In the genomic region with DNA sequence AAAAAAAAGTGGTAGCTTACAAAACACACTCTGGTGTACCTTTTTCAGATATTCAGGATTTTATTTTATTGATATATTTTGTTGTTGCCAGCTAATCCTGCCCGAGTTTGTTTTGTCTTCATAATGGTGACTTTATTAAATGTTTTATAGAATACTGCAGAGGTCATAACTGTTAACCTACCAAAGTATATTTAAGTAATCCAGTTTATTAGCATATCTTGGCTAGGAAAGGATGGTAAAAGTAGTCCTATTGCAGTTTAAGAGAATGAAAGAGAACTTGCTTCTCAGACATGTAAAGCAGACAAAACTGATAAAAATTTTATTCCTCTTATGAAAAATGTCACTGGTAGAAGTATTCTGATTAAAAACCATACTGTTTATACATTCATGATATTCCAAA, we compare ENCODE assay signal across 33 cellular contexts. TPM values are rescaled to one million over a fixed set of nuclear protein-coding genes. Genes with fewer than 3 reads are reported as not detected.
DNase-seq lines count a peak whose midpoint lies in the region; ATAC-seq and TF ChIP-seq lines count a peak whose summit lies in the region.
"Had no signal": no experiment of that assay in that cellular context is flagged by ENCODE, and none has a peak within 500 bp of the region (broad histone marks: within the 10 kb centered on the region; RNA-seq: fewer than 3 reads in every experiment).

No MANE protein-coding gene starts in this region.

- H3K27me3 ChIP-seq in PC-3 (ENCODE audit: low read length) (no peaks in the 10 kb centered on the region), suprapubic skin (no peaks in the 10 kb centered on the region)
- H3K27me3 ChIP-seq: BE2C; BLaER1; BLaER1 treated with 17β-estradiol and CSF1 and Interleukin-3, amounts not matched to agents 10 nM and 100 nM had no signal

- no peak for TF ChIP-seq EP300 in suprapubic skin (IDR thresholded peaks at IDR 0.05)

- no peak overlapping the region for H2AFZ ChIP-seq in PC-3 (ENCODE audit: low read length)

- no peaks in the 10 kb centered on the region for H3F3A ChIP-seq in PC-3 (ENCODE audit: low read length, unreplicated experiment)

- TF ChIP-seq CTCF in LNCaP clone FGC (IDR thresholded peaks at IDR 0.05; ENCODE audit: control insufficient read depth, extremely low read depth, insufficient read depth) (no peak), PC-3 (conservative IDR thresholded peaks at IDR 0.05; ENCODE audit: low read depth, low read length) (no peak), VCaP (conservative IDR thresholded peaks at IDR 0.05) (no peak), suprapubic skin (IDR thresholded peaks at IDR 0.05) (no peak)

- DNase-seq in LNCaP clone FGC (ENCODE audit: low read depth) (peak; percentile 89), PC-3 (no peak), NCI-H2196 (lab: John Stamatoyannopoulos, UW; ENCODE audit: unreplicated experiment) (no peak), suprapubic skin (ENCODE audit: low spot score in 2 of 2) (no peak), T-helper 9 cell (no peak)
- DNase-seq: 8988T; ACHN; AML-193; BE2C; C1 segment of cervical spinal cord; Caco-2; Calu3; CD4-positive, alpha-beta memory T cell; CD4-positive, alpha-beta T cell; CD4-positive, CD25-positive, alpha-beta regulatory T cell; CD8-positive, alpha-beta memory T cell; CD8-positive, alpha-beta T cell; COR-L47; DMS 273 treated with DMSO at 0.1 percent for 48 hours; DMS153; DMS53; DMS79; DMS79 treated with DMSO at 0.1 percent for 48 hours; DND-41; EL had no signal

- H3K4me1 ChIP-seq in PC-3 (ENCODE audit: insufficient read depth, low read length) (no peaks in the 10 kb centered on the region), suprapubic skin (no peaks in the 10 kb centered on the region)
- H3K4me1 ChIP-seq: A549; BE2C; BLaER1; BLaER1 treated with 17β-estradiol and CSF1 and Interleukin-3, amounts not matched to agents 10 nM and 100 nM; Caco-2 had no signal

- no peak for TF ChIP-seq POLR2A in suprapubic skin (IDR thresholded peaks at IDR 0.05)

- H3K4me3 ChIP-seq in LNCaP clone FGC (ENCODE audit: low read depth, low read length) = no peak overlapping the region
- no peak overlapping the region for H3K4me3 ChIP-seq in PC-3 (ENCODE audit: low read length)
- no peak overlapping the region for H3K4me3 ChIP-seq in suprapubic skin
- H3K4me3 ChIP-seq: A549; BLaER1; BLaER1 treated with 17β-estradiol and CSF1 and Interleukin-3, amounts not matched to agents 10 nM and 100 nM had no signal

- H3K79me2 ChIP-seq in PC-3 (ENCODE audit: low read length) = no peaks in the 10 kb centered on the region

- H3K9ac ChIP-seq in PC-3 (ENCODE audit: low read length) = no peak overlapping the region
- H3K9ac ChIP-seq: BLaER1; BLaER1 treated with 17β-estradiol and CSF1 and Interleukin-3, amounts not matched to agents 10 nM and 100 nM had no signal

- H3K36me3 ChIP-seq in PC-3 (ENCODE audit: low read depth, low read length) = no peaks in the 10 kb centered on the region
- H3K36me3 ChIP-seq in suprapubic skin = no peaks in the 10 kb centered on the region
- H3K36me3 ChIP-seq: BE2C; BLaER1; BLaER1 treated with 17β-estradiol and CSF1 and Interleukin-3, amounts not matched to agents 10 nM and 100 nM had no signal

- no peaks in the 10 kb centered on the region for H4K20me1 ChIP-seq in PC-3 (ENCODE audit: low read length)
- H4K20me1 ChIP-seq: BLaER1; BLaER1 treated with 17β-estradiol and CSF1 and Interleukin-3, amounts not matched to agents 10 nM and 100 nM had no signal

- POLR2A ChIA-PET in PC-3 (lab: Charles Lee; ENCODE audit: unreplicated experiment) = interaction anchor here (0.6 kb wide), 1 partner anchor 113 kb away, joined by 3 read pairs; no protein-coding TSS in a partner anchor

- WGBS in suprapubic skin = 87% methylated on average over 1 of the region's 1 CpG

- no peaks in the 10 kb centered on the region for H3K9me2 ChIP-seq in PC-3 (replicated peaks; ENCODE audit: low read length)

- no TSS peak for BruUV-seq in PC-3 (replicated peaks; lab: Mats Ljungman, UMichigan)

- intact Hi-C loops in PC-3 (cut with micrococcal nuclease) = loop anchor here (1.0 kb wide), 1 partner anchor 21 kb away; no protein-coding TSS in a partner anchor

- H3K9me3 ChIP-seq in PC-3 (ENCODE audit: low read length) (no peaks in the 10 kb centered on the region), suprapubic skin (peaks cover 5% of the 10 kb centered on the region)
- H3K9me3 ChIP-seq: BE2C, BLaER1, Caco-2 had no signal

- CTCF ChIA-PET in PC-3 (lab: Charles Lee) = no interaction called here

- peak; percentile 77 for ATAC-seq in PC-3
- ATAC-seq: A549; CD8-positive, alpha-beta T cell had no signal

- H3K27ac ChIP-seq in PC-3 (ENCODE audit: low read length) (no peak overlapping the region), VCaP (peak overlapping the region; percentile 23; the same call in 1 of the 2 replicates), suprapubic skin (no peak overlapping the region)
- H3K27ac ChIP-seq: 22Rv1; A549; BLaER1; BLaER1 treated with 17β-estradiol and CSF1 and Interleukin-3, amounts not matched to agents 10 nM and 100 nM; C4-2B had no signal

- no peak overlapping the region for H3K4me2 ChIP-seq in PC-3 (ENCODE audit: low read length)
- H3K4me2 ChIP-seq: A549; BLaER1; BLaER1 treated with 17β-estradiol and CSF1 and Interleukin-3, amounts not matched to agents 10 nM and 100 nM had no signal

RNA-seq across cellular contexts. Expression of a gene that starts 59.2 kb away (rescaled TPM):
- 0.12 and 0.66 TPM in 2 replicates for total RNA-seq in PC-3 (2014; rRNA removed)
- 1 to 10 TPM in 3 of 4 donors, under 1 TPM in 1; 0.96 to 7.1 (median 1.7) TPM for total RNA-seq in suprapubic skin
- total RNA-seq: B cell; CD4-positive, alpha-beta memory T cell; CD4-positive, alpha-beta T cell; CD4-positive, CD25-positive, alpha-beta regulatory T cell; CD8-positive, alpha-beta memory T cell; CD8-positive, alpha-beta T cell; Daoy had no signal
